ENCODE assay signal across 10 cellular contexts in genomic region chr15:64858136-64858535, GRCh38. TPM values are rescaled to one million over a fixed set of nuclear protein-coding genes. Genes with fewer than 3 reads are reported as not detected.
DNase-seq lines count a peak whose midpoint lies in the region; ATAC-seq and TF ChIP-seq lines count a peak whose summit lies in the region.
"Had no signal": no experiment of that assay in that cellular context is flagged by ENCODE, and none has a peak within 500 bp of the region (broad histone marks: within the 10 kb centered on the region; RNA-seq: fewer than 3 reads in every experiment).

No MANE protein-coding gene starts in this region.

- peak overlapping the region; percentile 83 for H3K4me3 Mint-ChIP-seq in neural crest cell

- ATAC-seq in Right ventricle myocardium inferior: no peak
- no peak for ATAC-seq in gastrocnemius medialis
- no peak for ATAC-seq in GM21526 (IDR thresholded peaks at IDR 0.05; ENCODE audit: low FRiP score, unreplicated experiment)

- H3K4me1 ChIP-seq in cardiac muscle cell (ENCODE audit: low read depth): peaks cover 14% of the 10 kb centered on the region
- no peaks in the 10 kb centered on the region for H3K4me1 ChIP-seq in colonic mucosa
- peaks cover 84% of the 10 kb centered on the region for H3K4me1 ChIP-seq in vagina
- H3K4me1 ChIP-seq in gastrocnemius medialis: peaks cover 20 to 31% of the 10 kb centered on the region in 2 donors

- H3K36me3 Mint-ChIP-seq in neural crest cell (ENCODE audit: low read depth): peaks cover 17% of the 10 kb centered on the region

- no peak for TF ChIP-seq CTCF in cardiac muscle cell (IDR thresholded peaks at IDR 0.05; ENCODE audit: low read depth, low read length)
- no peak for TF ChIP-seq CTCF in colonic mucosa (IDR thresholded peaks at IDR 0.05)
- no peak for TF ChIP-seq CTCF in neural crest cell (conservative IDR thresholded peaks at IDR 0.05)
- no peak for TF ChIP-seq CTCF in vagina (IDR thresholded peaks at IDR 0.05)
- no peak for TF ChIP-seq CTCF in gastrocnemius medialis (IDR thresholded peaks at IDR 0.05 in 4 of 5, conservative IDR thresholded peaks at IDR 0.05 in 1 of 5)

- no peak overlapping the region for H3K9ac ChIP-seq in colonic mucosa (ENCODE audit: low read depth in 2 of 2, low read length in 2 of 2)

- H3K27me3 Mint-ChIP-seq in neural crest cell (ENCODE audit: low read depth): peaks cover 26% of the 10 kb centered on the region
- H3K27me3 Mint-ChIP-seq: progenitor cell of endocrine pancreas had no signal

- peaks cover 44% of the 10 kb centered on the region for H3K4me1 Mint-ChIP-seq in neural crest cell

- peak overlapping the region; percentile 27 for H3K27ac Mint-ChIP-seq in neural crest cell (ENCODE audit: unreplicated experiment)

- no peak for DNase-seq in cardiac muscle cell (ENCODE audit: low read depth in 1 of 2, low spot score in 1 of 2)
- DNase-seq in Right ventricle myocardium inferior (ENCODE audit: missing footprints): no peak
- DNase-seq in colonic mucosa: no peak
- no peak for DNase-seq in neural crest cell (ENCODE audit: low read depth, low spot score)
- DNase-seq in vagina (ENCODE audit: extremely low spot score in 2 of 2): no peak
- no peak for DNase-seq in gastrocnemius medialis
- no peak for DNase-seq in GOT3 (lab: John Stamatoyannopoulos, UW)
- DNase-seq: NCI-H1436 had no signal

- no peak overlapping the region for H3K4me3 ChIP-seq in cardiac muscle cell
- H3K4me3 ChIP-seq in colonic mucosa: no peak overlapping the region
- H3K4me3 ChIP-seq in vagina: no peak overlapping the region
- no peak overlapping the region for H3K4me3 ChIP-seq in gastrocnemius medialis

- peak overlapping the region; percentile 73 for H3K27ac ChIP-seq in cardiac muscle cell
- H3K27ac ChIP-seq in colonic mucosa: peak overlapping the region; percentile 28
- H3K27ac ChIP-seq in vagina: peak overlapping the region; percentile 85
- peak overlapping the region in 1 of 4 donors; percentile 59 for H3K27ac ChIP-seq in gastrocnemius medialis

- intact Hi-C loops in Right ventricle myocardium inferior (cut with DNase I) (loop anchor here (10.0 kb wide), 1 partner anchor 127 kb away; the partner anchor contains the start of gene SPG21), colonic mucosa (cut with DNase I) (no loop called here), vagina (cut with DNase I) (no loop called here), gastrocnemius medialis (cut with DNase I; ENCODE audit: low total_unique reads) (no loop called here)

- H3K27me3 ChIP-seq in cardiac muscle cell (no peaks in the 10 kb centered on the region), colonic mucosa (no peaks in the 10 kb centered on the region), vagina (no peaks in the 10 kb centered on the region), gastrocnemius medialis (no peaks in the 10 kb centered on the region)

- in situ Hi-C loops in gastrocnemius medialis (cut with MboI; ENCODE audit: low sequenced_read_pairs in 4 of 4): no loop called here

- no peaks in the 10 kb centered on the region for H3K9me3 ChIP-seq in cardiac muscle cell (ENCODE audit: low read depth)
- no peaks in the 10 kb centered on the region for H3K9me3 ChIP-seq in colonic mucosa
- H3K9me3 ChIP-seq in vagina: no peaks in the 10 kb centered on the region
- no peaks in the 10 kb centered on the region for H3K9me3 ChIP-seq in gastrocnemius medialis

- H3K36me3 ChIP-seq in cardiac muscle cell: peaks cover 2% of the 10 kb centered on the region
- H3K36me3 ChIP-seq in colonic mucosa: no peaks in the 10 kb centered on the region
- H3K36me3 ChIP-seq in vagina: peaks cover 0 to 32% of the 10 kb centered on the region in 2 donors
- H3K36me3 ChIP-seq in gastrocnemius medialis: peaks cover 0 to 9% of the 10 kb centered on the region in 2 donors

- no peaks in the 10 kb centered on the region for H3K9me3 Mint-ChIP-seq in neural crest cell

- TF ChIP-seq POLR2A in vagina (IDR thresholded peaks at IDR 0.05): no peak
- no peak for TF ChIP-seq POLR2A in gastrocnemius medialis (IDR thresholded peaks at IDR 0.05)

RNA-seq across cellular contexts. Expression of gene PLEKHO2, which starts 16.4 kb away (rescaled TPM):
- total RNA-seq in cardiac muscle cell (7.6 and 9.3 TPM in 2 replicates), Right ventricle myocardium inferior (10.4 TPM), colonic mucosa (10 to 100 TPM in 1 of 2 donors, 1 to 10 TPM in 1; 4.4 to 13.6 TPM), neural crest cell (18.2 and 18.9 TPM in 2 replicates), vagina (34.9 TPM), gastrocnemius medialis (1 to 10 TPM; 2.0 to 5.4 (median 3.3) TPM)
- polyA plus RNA-seq in cardiac muscle cell: 9.4 and 11.3 TPM in 2 replicates

RNA-seq across cellular contexts. Expression of gene PIF1, which starts 32.7 kb away (rescaled TPM):
- total RNA-seq in cardiac muscle cell (3.5 and 70.9 TPM in 2 replicates), Right ventricle myocardium inferior (0.73 TPM), colonic mucosa (10 to 100 TPM in 1 of 2 donors, 1 to 10 TPM in 1; 6.1 to 20.7 TPM), neural crest cell (53.2 and 62.7 TPM in 2 replicates), vagina (6.6 TPM), gastrocnemius medialis (under 1 TPM in 2 of 4 donors, not detected in 2; 0.17 to 0.26 TPM)
- polyA plus RNA-seq in cardiac muscle cell: 7.4 and 49.0 TPM in 2 replicates

RNA-seq across cellular contexts. Expression of gene ANKDD1A, which starts 53.6 kb away (rescaled TPM):
- total RNA-seq in cardiac muscle cell (1.1 and 5.4 TPM in 2 replicates), Right ventricle myocardium inferior (1.1 TPM), colonic mucosa (1 to 10 TPM in 1 of 2 donors, under 1 TPM in 1; 0.32 to 1.9 TPM), neural crest cell (4.4 and 4.6 TPM in 2 replicates), vagina (17.7 TPM), gastrocnemius medialis (under 1 TPM in 3 of 4 donors, not detected in 1; 0.11 to 0.39 (median 0.36) TPM)
- polyA plus RNA-seq in cardiac muscle cell: 2.9 and 8.0 TPM in 2 replicates
